In the genomic region with DNA sequence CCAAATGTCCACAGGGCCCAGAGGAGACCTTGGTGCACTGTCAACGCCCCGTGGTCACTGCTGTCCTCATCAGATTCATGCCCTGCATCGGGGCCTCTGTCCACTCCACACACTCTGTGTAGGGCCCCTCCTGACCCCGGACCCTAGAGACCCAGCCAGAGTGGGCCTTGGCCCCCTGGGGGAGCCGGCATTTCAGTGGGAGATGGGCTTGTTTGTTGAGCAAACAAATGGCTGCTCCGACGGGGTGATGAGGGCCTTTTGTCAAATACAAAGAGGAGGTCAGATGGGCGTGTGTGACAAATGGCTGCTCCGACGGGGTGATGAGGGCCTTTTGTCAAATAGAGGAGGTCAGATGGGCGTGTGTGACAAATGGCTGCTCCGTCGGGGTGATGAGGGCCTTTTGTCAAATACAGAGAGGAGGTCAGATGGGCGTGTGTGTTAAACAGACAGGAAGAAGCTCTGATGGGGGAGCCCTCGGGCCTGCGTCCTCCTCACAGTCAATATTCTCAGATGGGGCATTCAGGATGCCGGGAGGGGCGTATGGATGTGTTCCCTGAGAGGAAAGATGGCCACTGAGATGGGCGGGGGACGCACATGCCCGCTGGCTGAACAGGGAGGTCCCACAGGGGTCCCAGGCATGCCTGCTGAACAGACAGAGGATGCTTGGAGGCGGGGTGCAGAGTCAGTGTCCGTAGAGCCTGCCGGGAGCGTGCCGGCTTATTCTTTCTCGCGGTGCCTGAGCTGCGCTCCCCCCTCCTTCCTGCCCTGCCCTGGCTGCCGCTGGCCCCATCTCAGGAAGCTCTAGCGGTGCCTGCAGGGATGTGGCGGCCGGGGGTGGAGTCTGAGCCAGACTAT, we compare ENCODE assay signal across 12 cellular contexts. TPM values are rescaled to one million over a fixed set of nuclear protein-coding genes. Genes with fewer than 3 reads are reported as not detected.
A peak's percentile ranks its signal among the peaks of the same experiment; 100 is the strongest.
DNase-seq lines count a peak whose midpoint lies in the region; ATAC-seq and TF ChIP-seq lines count a peak whose summit lies in the region.
"Had no signal": no experiment of that assay in that cellular context is flagged by ENCODE, and none has a peak within 500 bp of the region (broad histone marks: within the 10 kb centered on the region; RNA-seq: fewer than 3 reads in every experiment).

No MANE protein-coding gene starts in this region.

- no peaks in the 10 kb centered on the region for H3K27me3 ChIP-seq in GM23248 (replicated peaks; ENCODE audit: insufficient read depth)
- no peaks in the 10 kb centered on the region for H3K27me3 ChIP-seq in brain microvascular endothelial cell (replicated peaks)
- H3K27me3 ChIP-seq in hepatocyte: no peaks in the 10 kb centered on the region
- no peaks in the 10 kb centered on the region for H3K27me3 ChIP-seq in psoas muscle (ENCODE audit: insufficient read depth in 3 of 3, low read length in 2 of 3)

- in situ Hi-C loops in GM23248 (cut with MboI) (no loop called here), brain microvascular endothelial cell (cut with HindIII; ENCODE audit: low pct_ligation_motif_present, low sequenced_read_pairs) (no loop called here)

- H3K4me1 ChIP-seq in GM23248 (ENCODE audit: insufficient read depth): no peaks in the 10 kb centered on the region
- H3K4me1 ChIP-seq in hepatocyte (ENCODE audit: insufficient read depth): peaks cover 5% of the 10 kb centered on the region
- H3K4me1 ChIP-seq in psoas muscle: peaks cover 55% of the 10 kb centered on the region
- H3K4me1 ChIP-seq: Caco-2 had no signal

- peak; percentile 7 for TF ChIP-seq CTCF in brain microvascular endothelial cell (IDR thresholded peaks at IDR 0.05; ENCODE audit: low read depth, low read length, missing control alignments)
- no peak for TF ChIP-seq CTCF in hepatocyte (IDR thresholded peaks at IDR 0.05; ENCODE audit: poor library complexity)
- TF ChIP-seq CTCF in psoas muscle (IDR thresholded peaks at IDR 0.05): no peak

- no peaks in the 10 kb centered on the region for H4K20me1 ChIP-seq in GM23248 (ENCODE audit: insufficient read depth)
- no peaks in the 10 kb centered on the region for H4K20me1 ChIP-seq in hepatocyte (ENCODE audit: insufficient read depth, poor library complexity, severe bottlenecking)

- H3K9me2 ChIP-seq in GM23248 (ENCODE audit: insufficient read depth) (no peaks in the 10 kb centered on the region), hepatocyte (replicated peaks; ENCODE audit: insufficient read depth) (no peaks in the 10 kb centered on the region)

- H3F3A ChIP-seq in GM23248 (ENCODE audit: insufficient read depth): no peaks in the 10 kb centered on the region

- intact Hi-C loops in psoas muscle (cut with DNase I): no loop called here

- peak in 3 of 4 donors; percentile 35 to 56 (median 50) for ATAC-seq in psoas muscle

- H3K9me3 ChIP-seq in GM23248 (ENCODE audit: low read depth): no peaks in the 10 kb centered on the region
- H3K9me3 ChIP-seq in hepatocyte (ENCODE audit: low read depth): no peaks in the 10 kb centered on the region
- no peaks in the 10 kb centered on the region for H3K9me3 ChIP-seq in psoas muscle
- H3K9me3 ChIP-seq: Caco-2 had no signal

- peaks cover 95% of the 10 kb centered on the region for H3K79me2 ChIP-seq in GM23248 (ENCODE audit: insufficient read depth)
- H3K79me2 ChIP-seq in hepatocyte: no peaks in the 10 kb centered on the region

- no peak overlapping the region for H3K4me2 ChIP-seq in GM23248 (ENCODE audit: unreplicated experiment)
- no peak overlapping the region for H3K4me2 ChIP-seq in hepatocyte

- H3K36me3 ChIP-seq in GM23248 (ENCODE audit: low read depth) (peaks cover 20% of the 10 kb centered on the region; the same call in 1 of the 2 replicates), brain microvascular endothelial cell (replicated peaks) (peaks cover 32% of the 10 kb centered on the region), hepatocyte (replicated peaks; ENCODE audit: insufficient read depth, low read depth) (no peaks in the 10 kb centered on the region), psoas muscle (ENCODE audit: insufficient read depth in 1 of 2, low read depth in 1 of 2) (peaks cover 0 to 63% of the 10 kb centered on the region in 2 donors)

- H3K4me3 ChIP-seq in GM23248 (no peak overlapping the region), brain microvascular endothelial cell (ENCODE audit: low read depth, low read length) (no peak overlapping the region), hepatocyte (no peak overlapping the region), psoas muscle (no peak overlapping the region)

- H3K9ac ChIP-seq in GM23248: no peak overlapping the region

- DNase-seq in GM23248 (peak; percentile 33), brain microvascular endothelial cell (peak; percentile 60), hepatocyte (ENCODE audit: low spot score) (peak; percentile 63), psoas muscle (no peak), LoVo (ENCODE audit: low spot score) (no peak), NCI-H510A treated with DMSO at 0.1 percent for 48 hours (lab: John Stamatoyannopoulos, UW) (no peak), SIG-M5 (lab: John Stamatoyannopoulos, UW) (no peak)
- DNase-seq in activated CD4-positive, alpha-beta T cell treated with anti-CD3 and anti-CD28 coated beads, Interleukin-2, amount 50 U/mL, for 1 hour: no peak
- DNase-seq: activated naive CD4-positive, alpha-beta T cell; Caco-2; NCI-H1694; stimulated activated CD4-positive, alpha-beta T cell treated with anti-CD3 and anti-CD28 coated beads, Interleukin-1b, Interleukin-23, amount 100 ng/mL, for 48 hours had no signal

- H2AFZ ChIP-seq in GM23248 (no peak overlapping the region), hepatocyte (no peak overlapping the region)

- 49 to 52% methylated on average over 31 to 33 of the region's 33 CpGs for WGBS in GM23248 (ENCODE audit: low coverage in 1 of 2, low lambda C conversion rate in 2 of 2, missing lambda C conversion rate in 2 of 2), 2 experiments
- WGBS in hepatocyte (ENCODE audit: low lambda C conversion rate, missing lambda C conversion rate): 39% methylated on average over 32 of the region's 33 CpGs
- 33 to 40% (median 34%) methylated on average over 28 to 33 of the region's 33 CpGs for WGBS in psoas muscle, 3 donors

- H3K27ac ChIP-seq in GM23248: no peak overlapping the region
- no peak overlapping the region for H3K27ac ChIP-seq in brain microvascular endothelial cell
- peak overlapping the region; percentile 43 for H3K27ac ChIP-seq in hepatocyte
- H3K27ac ChIP-seq in psoas muscle: peak overlapping the region; percentile 71

RNA-seq across cellular contexts. Expression of a gene that starts 36.3 kb away (rescaled TPM):
- not detected in 2 replicates for total RNA-seq in GM23248 (2014; rRNA removed; shearing (Covaris generic))
- polyA plus RNA-seq in GM23248 (2016; fragmentation: Nextera tagmentation; extraction: Ambion mirVana) (not detected in 2 replicates), hepatocyte (114 and 151 TPM in 2 replicates), psoas muscle (under 1 TPM; 0.10 to 0.53 (median 0.49) TPM)
- total RNA-seq in hepatocyte (81.2 and 85.5 TPM in 2 replicates), psoas muscle (not detected)

RNA-seq across cellular contexts. Expression of a gene that starts 39.2 kb away (rescaled TPM):
- total RNA-seq in GM23248 (2014; rRNA removed; shearing (Covaris generic)): not detected in 2 replicates
- polyA plus RNA-seq in GM23248 (2016; fragmentation: Nextera tagmentation; extraction: Ambion mirVana) (not detected in 2 replicates), hepatocyte (not detected in 2 replicates), psoas muscle (not detected)
- total RNA-seq in hepatocyte (not detected in 2 replicates), psoas muscle (not detected)
- total RNA-seq: Caco-2 had no signal

RNA-seq across cellular contexts. Expression of a gene that starts 56.4 kb away (rescaled TPM):
- total RNA-seq in GM23248 (2014; rRNA removed; shearing (Covaris generic)): 17.5 and 20.4 TPM in 2 replicates
- polyA plus RNA-seq in GM23248 (2016; fragmentation: Nextera tagmentation; extraction: Ambion mirVana): 15.0 and 16.9 TPM in 2 replicates
- total RNA-seq in hepatocyte: 10.9 and 14.9 TPM in 2 replicates
- 17.6 and 28.2 TPM in 2 replicates for polyA plus RNA-seq in hepatocyte
- 10 to 100 TPM; 11.5 to 21.8 (median 17.1) TPM for total RNA-seq in psoas muscle
- 10 to 100 TPM; 22.3 to 54.3 (median 45.3) TPM for polyA plus RNA-seq in psoas muscle

Comparison
In these comparisons a context has a peak if more than half of its experiments do, and no peak if none do; other contexts are left out.
1. DNase-seq: peak in GM23248 (single experiment), brain microvascular endothelial cell (single experiment) and hepatocyte (single experiment); none in psoas muscle (0 of 2), LoVo (single experiment), activated CD4-positive, alpha-beta T cell treated with anti-CD3 and anti-CD28 coated beads, Interleukin-2, amount 50 U/mL, for 1 hour (single experiment), NCI-H510A treated with DMSO at 0.1 percent for 48 hours (single experiment) and SIG-M5 (single experiment).
2. H3K27ac ChIP-seq: peak in hepatocyte (single experiment) and psoas muscle (single experiment); none in GM23248 (single experiment) and brain microvascular endothelial cell (single experiment).
3. RNA of a gene that starts 36.3 kb away (total RNA-seq): 81.2 to 85.5 TPM in hepatocyte; not detected in psoas muscle and not detected in GM23248; every median in the first group is over 10 times any median in the second.